8 cellular contexts compared by ENCODE assay signal in the genomic region with DNA sequence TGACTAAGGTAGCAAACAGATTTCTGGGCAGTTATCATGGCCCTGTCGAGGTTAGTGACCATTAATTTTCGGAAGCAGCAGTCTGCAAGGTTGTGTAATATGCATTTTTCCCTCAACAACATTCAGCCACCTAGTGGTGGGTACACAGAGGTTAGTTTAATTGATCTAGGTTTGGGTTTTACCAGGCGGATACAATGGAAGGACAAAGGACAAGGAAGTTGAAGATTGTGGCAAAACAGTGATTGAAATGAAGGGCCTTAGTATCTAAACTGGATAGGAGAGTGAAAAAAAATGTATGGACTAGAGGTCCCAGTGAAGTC. TPM values are rescaled to one million over a fixed set of nuclear protein-coding genes. Genes with fewer than 3 reads are reported as not detected.
DNase-seq lines count a peak whose midpoint lies in the region; ATAC-seq, FAIRE-seq and TF ChIP-seq lines count a peak whose summit lies in the region.

No MANE protein-coding gene starts in this region.

- TF ChIP-seq CTCF in BE2C (IDR thresholded peaks at IDR 0.05; ENCODE audit: low read depth, low read length) = peak; percentile 59
- TF ChIP-seq CTCF in keratinocyte (optimal IDR thresholded peaks at IDR 0.05 in 1 of 3, IDR thresholded peaks at IDR 0.05 in 1 of 3, conservative IDR thresholded peaks at IDR 0.05 in 1 of 3; ENCODE audit: extremely low read depth in 1 of 3, insufficient read depth in 2 of 3, low read length in 3 of 3) = peak; percentile 28 to 63 (median 44)
- no peak for TF ChIP-seq CTCF in CD8-positive, alpha-beta T cell (IDR thresholded peaks at IDR 0.05)

- POLR2A ChIA-PET in CD8-positive, alpha-beta T cell (lab: Charles Lee) = no interaction called here

- CTCF ChIA-PET in CD8-positive, alpha-beta T cell (lab: Charles Lee) = interaction anchor here (1.2 to 6.9 kb wide), 2 partner anchors 18 to 25 kb away, joined by 3 to 43 read pairs; no protein-coding TSS in a partner anchor

- dilution Hi-C loops in keratinocyte (cut with MboI; ENCODE audit: extremely low pct_ligation_motif_present, low sequenced_read_pairs) = no loop called here

- peaks cover 22% of the 10 kb centered on the region for H3K4me1 Mint-ChIP-seq in CD8-positive, alpha-beta T cell (ENCODE audit: low read depth)
- H3K4me1 Mint-ChIP-seq in activated T-helper 2 cell treated with anti-CD3 and anti-CD28 coated beads, Interferon-gamma antibody, Interleukin-2, Interleukin-4, amounts not matched to agents 10 μg/mL and 5 μg/mL and 100 μg/mL, durations not matched to agents 14 hours and 24 hours and 36 hours (ENCODE audit: low read depth) = peaks cover 22% of the 10 kb centered on the region

- peaks cover 2% of the 10 kb centered on the region for H3K9me1 ChIP-seq in keratinocyte (ENCODE audit: control insufficient read depth, extremely low read depth, insufficient read depth, low read length)

- DNase-seq in BE2C (no peak), HCEC 1CT (peak; percentile 84), SKM-1 (lab: John Stamatoyannopoulos, UW; ENCODE audit: unreplicated experiment) (peak; percentile 10), keratinocyte (ENCODE audit: low read depth, low spot score) (no peak)
- DNase-seq in CD8-positive, alpha-beta T cell = no peak
- no peak for DNase-seq in activated T-helper 2 cell treated with anti-CD3 and anti-CD28 coated beads, Interferon-gamma antibody, Interleukin-2, Interleukin-4, amounts not matched to agents 10 μg/mL and 5 μg/mL and 100 μg/mL, durations not matched to agents 14 hours and 24 hours and 36 hours (ENCODE audit: low spot score)
- DNase-seq in activated T-cell treated with anti-CD3 and anti-CD28 coated beads, Interleukin-2, amount 50 U/mL, for 48 hours = no peak

- no peak overlapping the region for H3K4me3 ChIP-seq in BE2C (ENCODE audit: low read depth, low read length)
- H3K4me3 ChIP-seq in keratinocyte (ENCODE audit: control insufficient read depth in 2 of 3, extremely low read depth in 1 of 3, insufficient read depth in 2 of 3, low read depth in 1 of 3, low read length in 3 of 3) = no peak overlapping the region
- H3K4me3 ChIP-seq in CD8-positive, alpha-beta T cell (ENCODE audit: low read depth, low read length) = no peak overlapping the region

- H3K79me2 ChIP-seq in keratinocyte (ENCODE audit: control insufficient read depth, insufficient read depth, low read length) = no peaks in the 10 kb centered on the region

- no peaks in the 10 kb centered on the region for H3K27me3 Mint-ChIP-seq in CD8-positive, alpha-beta T cell (ENCODE audit: low read depth)
- H3K27me3 Mint-ChIP-seq in activated T-helper 2 cell treated with anti-CD3 and anti-CD28 coated beads, Interferon-gamma antibody, Interleukin-2, Interleukin-4, amounts not matched to agents 10 μg/mL and 5 μg/mL and 100 μg/mL, durations not matched to agents 14 hours and 24 hours and 36 hours (ENCODE audit: low read depth) = no peaks in the 10 kb centered on the region

- no peaks in the 10 kb centered on the region for H3K27me3 ChIP-seq in BE2C
- H3K27me3 ChIP-seq in keratinocyte (ENCODE audit: control insufficient read depth, extremely low read depth, insufficient read depth, low read length) = no peaks in the 10 kb centered on the region
- no peaks in the 10 kb centered on the region for H3K27me3 ChIP-seq in CD8-positive, alpha-beta T cell (ENCODE audit: insufficient read depth, low read length)

- no peak overlapping the region for H3K4me3 Mint-ChIP-seq in CD8-positive, alpha-beta T cell
- H3K4me3 Mint-ChIP-seq in activated T-helper 2 cell treated with anti-CD3 and anti-CD28 coated beads, Interferon-gamma antibody, Interleukin-2, Interleukin-4, amounts not matched to agents 10 μg/mL and 5 μg/mL and 100 μg/mL, durations not matched to agents 14 hours and 24 hours and 36 hours (ENCODE audit: low read depth) = no peak overlapping the region

- no peak for FAIRE-seq in keratinocyte (lab: Jason Lieb, UNC)

- intact Hi-C loops in CD8-positive, alpha-beta T cell (cut with DNase I, micrococcal nuclease) = loop anchor here in 1 of 2 experiments (10.0 kb wide), 1 partner anchor 702 kb away; a partner anchor contains a TSS
- intact Hi-C loops in activated T-helper 2 cell treated with anti-CD3 and anti-CD28 coated beads, Interferon-gamma antibody, Interleukin-2, Interleukin-4, amounts not matched to agents 10 μg/mL and 5 μg/mL and 100 μg/mL, durations not matched to agents 14 hours and 24 hours and 36 hours (cut with micrococcal nuclease) = no loop called here

- no peaks in the 10 kb centered on the region for H3K9me3 Mint-ChIP-seq in CD8-positive, alpha-beta T cell
- H3K9me3 Mint-ChIP-seq in activated T-helper 2 cell treated with anti-CD3 and anti-CD28 coated beads, Interferon-gamma antibody, Interleukin-2, Interleukin-4, amounts not matched to agents 10 μg/mL and 5 μg/mL and 100 μg/mL, durations not matched to agents 14 hours and 24 hours and 36 hours = no peaks in the 10 kb centered on the region

- no peak overlapping the region for H3K27ac ChIP-seq in keratinocyte (ENCODE audit: control insufficient read depth, insufficient read depth, low read length)
- no peak overlapping the region for H3K27ac ChIP-seq in CD8-positive, alpha-beta T cell (ENCODE audit: low read depth, low read length)

- no peak overlapping the region for H2AFZ ChIP-seq in keratinocyte (ENCODE audit: control insufficient read depth, low read length)

- peaks cover 8% of the 10 kb centered on the region for H3K36me3 Mint-ChIP-seq in CD8-positive, alpha-beta T cell
- H3K36me3 Mint-ChIP-seq in activated T-helper 2 cell treated with anti-CD3 and anti-CD28 coated beads, Interferon-gamma antibody, Interleukin-2, Interleukin-4, amounts not matched to agents 10 μg/mL and 5 μg/mL and 100 μg/mL, durations not matched to agents 14 hours and 24 hours and 36 hours (ENCODE audit: low read depth) = no peaks in the 10 kb centered on the region

- no peak overlapping the region for H3K9ac ChIP-seq in keratinocyte (ENCODE audit: control insufficient read depth, extremely low read depth, insufficient read depth, low read length)

- H3K36me3 ChIP-seq in BE2C (no peaks in the 10 kb centered on the region), keratinocyte (ENCODE audit: control insufficient read depth in 2 of 2, extremely low read depth in 1 of 2, insufficient read depth in 2 of 2, low read length in 2 of 2) (peaks cover 0 to 2% of the 10 kb centered on the region in 2 experiments)
- H3K36me3 ChIP-seq in CD8-positive, alpha-beta T cell (ENCODE audit: insufficient read depth, low read length) = no peaks in the 10 kb centered on the region

- H3K9me3 ChIP-seq in BE2C (no peaks in the 10 kb centered on the region), keratinocyte (ENCODE audit: control insufficient read depth, low read depth, low read length) (no peaks in the 10 kb centered on the region)
- no peaks in the 10 kb centered on the region for H3K9me3 ChIP-seq in CD8-positive, alpha-beta T cell (ENCODE audit: low read length)

- no peak for ATAC-seq in GM21825 (IDR thresholded peaks at IDR 0.05; ENCODE audit: unreplicated experiment)
- no peak for ATAC-seq in CD8-positive, alpha-beta T cell

- no peaks in the 10 kb centered on the region for H4K20me1 ChIP-seq in keratinocyte (ENCODE audit: control insufficient read depth, extremely low read depth, insufficient read depth, low read length)

- H3K27ac Mint-ChIP-seq in CD8-positive, alpha-beta T cell = no peak overlapping the region
- H3K27ac Mint-ChIP-seq in activated T-helper 2 cell treated with anti-CD3 and anti-CD28 coated beads, Interferon-gamma antibody, Interleukin-2, Interleukin-4, amounts not matched to agents 10 μg/mL and 5 μg/mL and 100 μg/mL, durations not matched to agents 14 hours and 24 hours and 36 hours = no peak overlapping the region

- no peak overlapping the region for H3K4me2 ChIP-seq in keratinocyte (ENCODE audit: control insufficient read depth, extremely low read depth, insufficient read depth, low read depth, low read length)

- H3K4me1 ChIP-seq in BE2C (no peaks in the 10 kb centered on the region), keratinocyte (ENCODE audit: control insufficient read depth, extremely low read depth, insufficient read depth, low read length) (peaks cover 17% of the 10 kb centered on the region)
- H3K4me1 ChIP-seq in CD8-positive, alpha-beta T cell (ENCODE audit: insufficient read depth, low read length) = peaks cover 12% of the 10 kb centered on the region

RNA-seq across cellular contexts. Expression of a gene that starts 2.6 kb away (rescaled TPM):
- not detected for polyA plus RNA-seq in BE2C (2012; ENCODE audit: insufficient read depth, insufficient read length, low read depth)
- polyA plus RNA-seq in keratinocyte = 0.19 to 1.5 TPM (median 0.22 TPM) in 3 replicates
- polyA plus RNA-seq in keratinocyte (2011; ENCODE audit: low read depth) = 0.56 TPM
- 0.18 and 0.19 TPM in 2 replicates for polyA plus RNA-seq in keratinocyte (2011; cell fraction: cytosol; rRNA removed)
- polyA plus RNA-seq in keratinocyte (2011; cell fraction: nucleus; rRNA removed) = 5.0 and 9.1 TPM in 2 replicates
- polyA plus RNA-seq in keratinocyte (2012; ENCODE audit: low replicate concordance) = 0.28 and 0.33 TPM in 2 replicates
- polyA minus RNA-seq in keratinocyte = not detected in 3 replicates
- not detected for polyA minus RNA-seq in keratinocyte (2011; cell fraction: cytosol; rRNA and poly(A)+ RNA removed)
- polyA minus RNA-seq in keratinocyte (2011; cell fraction: nucleus; rRNA and poly(A)+ RNA removed) = 0.85 TPM in 1 of 2 replicates, not detected in the other
- total RNA-seq in CD8-positive, alpha-beta T cell = 100 to 1,000 TPM; 117 to 128 TPM
- 139 and 157 TPM in 2 replicates for total RNA-seq in activated T-helper 2 cell treated with anti-CD3 and anti-CD28 coated beads, Interferon-gamma antibody, Interleukin-2, Interleukin-4, amounts not matched to agents 10 μg/mL and 5 μg/mL and 100 μg/mL, durations not matched to agents 14 hours and 24 hours and 36 hours

RNA-seq across cellular contexts. Expression of a gene that starts 2.9 kb away (rescaled TPM):
- 1.3 TPM for polyA plus RNA-seq in BE2C (2012; ENCODE audit: insufficient read depth, insufficient read length, low read depth)
- polyA plus RNA-seq in keratinocyte = 5.6 to 11.4 TPM (median 10.6 TPM) in 3 replicates
- polyA plus RNA-seq in keratinocyte (2011; ENCODE audit: low read depth) = 0.87 TPM
- polyA plus RNA-seq in keratinocyte (2011; cell fraction: cytosol; rRNA removed) = 6.2 and 10.6 TPM in 2 replicates
- 5.6 and 9.3 TPM in 2 replicates for polyA plus RNA-seq in keratinocyte (2011; cell fraction: nucleus; rRNA removed)
- polyA plus RNA-seq in keratinocyte (2012; ENCODE audit: low replicate concordance) = 6.7 and 10.8 TPM in 2 replicates
- 9.3 to 15.1 TPM (median 10.0 TPM) in 3 replicates for polyA minus RNA-seq in keratinocyte
- polyA minus RNA-seq in keratinocyte (2011; cell fraction: cytosol; rRNA and poly(A)+ RNA removed) = 19.2 TPM
- 4.6 and 6.6 TPM in 2 replicates for polyA minus RNA-seq in keratinocyte (2011; cell fraction: nucleus; rRNA and poly(A)+ RNA removed)
- total RNA-seq in CD8-positive, alpha-beta T cell = 1 to 10 TPM in 1 of 2 experiments, not detected in 1; 1.2 TPM
- 6.3 and 6.7 TPM in 2 replicates for total RNA-seq in activated T-helper 2 cell treated with anti-CD3 and anti-CD28 coated beads, Interferon-gamma antibody, Interleukin-2, Interleukin-4, amounts not matched to agents 10 μg/mL and 5 μg/mL and 100 μg/mL, durations not matched to agents 14 hours and 24 hours and 36 hours

RNA-seq across cellular contexts. Expression of a gene that starts 53.8 kb away (rescaled TPM):
- not detected for polyA plus RNA-seq in BE2C (2012; ENCODE audit: insufficient read depth, insufficient read length, low read depth)
- polyA plus RNA-seq in keratinocyte = not detected in 3 replicates
- polyA plus RNA-seq in keratinocyte (2011; ENCODE audit: low read depth) = not detected
- not detected in 2 replicates for polyA plus RNA-seq in keratinocyte (2011; cell fraction: cytosol; rRNA removed)
- polyA plus RNA-seq in keratinocyte (2011; cell fraction: nucleus; rRNA removed) = not detected in 2 replicates
- not detected in 2 replicates for polyA plus RNA-seq in keratinocyte (2012; ENCODE audit: low replicate concordance)
- under 0.01 TPM in 3 replicates for polyA minus RNA-seq in keratinocyte
- not detected for polyA minus RNA-seq in keratinocyte (2011; cell fraction: cytosol; rRNA and poly(A)+ RNA removed)
- under 0.01 TPM in 2 replicates for polyA minus RNA-seq in keratinocyte (2011; cell fraction: nucleus; rRNA and poly(A)+ RNA removed)
- total RNA-seq in CD8-positive, alpha-beta T cell = not detected
- not detected in 2 replicates for total RNA-seq in activated T-helper 2 cell treated with anti-CD3 and anti-CD28 coated beads, Interferon-gamma antibody, Interleukin-2, Interleukin-4, amounts not matched to agents 10 μg/mL and 5 μg/mL and 100 μg/mL, durations not matched to agents 14 hours and 24 hours and 36 hours

Comparison
In these comparisons a context has a peak if more than half of its experiments do, and no peak if none do; other contexts are left out.
1. DNase-seq: peak in HCEC 1CT (single experiment) and SKM-1 (single experiment); none in BE2C (single experiment), keratinocyte (single experiment), CD8-positive, alpha-beta T cell (0 of 7), activated T-helper 2 cell treated with anti-CD3 and anti-CD28 coated beads, Interferon-gamma antibody, Interleukin-2, Interleukin-4, amounts not matched to agents 10 μg/mL and 5 μg/mL and 100 μg/mL, durations not matched to agents 14 hours and 24 hours and 36 hours (single experiment) and activated T-cell treated with anti-CD3 and anti-CD28 coated beads, Interleukin-2, amount 50 U/mL, for 48 hours (0 of 2).